Comparison of ENCODE assay signal across 16 cellular contexts in the genomic region with DNA sequence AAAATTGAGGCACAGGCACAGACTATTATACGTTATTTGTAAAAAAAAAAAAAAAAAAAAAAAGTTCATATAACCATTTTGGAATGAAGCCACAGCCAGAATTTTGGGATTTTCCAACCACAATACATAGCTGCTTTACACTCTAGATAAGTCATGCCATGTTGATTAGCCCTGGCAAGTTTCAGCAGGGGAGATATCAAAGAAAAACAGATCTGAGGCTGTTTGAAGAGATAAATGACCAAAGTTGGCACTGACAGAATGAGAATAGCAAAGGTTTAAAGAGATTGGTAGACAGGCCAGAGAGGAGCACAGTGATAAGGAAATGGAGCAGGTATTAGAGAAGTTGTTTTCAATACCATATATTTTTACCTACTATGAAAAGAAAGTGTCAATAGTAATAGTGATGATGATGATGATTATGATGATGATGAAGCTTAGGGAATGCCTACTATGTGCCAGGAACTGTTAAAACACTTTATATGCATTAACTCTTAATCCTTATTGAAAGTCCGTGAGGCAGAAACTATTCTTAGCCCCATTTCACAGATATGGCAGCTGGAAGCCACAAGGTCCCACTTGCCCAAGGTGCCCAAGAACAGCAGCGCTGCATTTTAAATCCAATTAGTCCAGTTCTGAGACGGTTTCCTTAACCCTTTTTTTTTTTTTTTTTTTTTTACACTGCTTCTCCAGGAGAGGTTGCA.
A peak's percentile ranks its signal among the peaks of the same experiment; 100 is the strongest.
DNase-seq lines count a peak whose midpoint lies in the region; ATAC-seq and TF ChIP-seq lines count a peak whose summit lies in the region.
"Had no signal": no experiment of that assay in that cellular context is flagged by ENCODE, and none has a peak within 500 bp of the region (broad histone marks: within the 10 kb centered on the region; RNA-seq: fewer than 3 reads in every experiment).

No MANE protein-coding gene starts in this region.

- H3K79me2 ChIP-seq in GM23338 (replicated peaks; ENCODE audit: insufficient read depth) = no peaks in the 10 kb centered on the region

- no peaks in the 10 kb centered on the region for H3K9me3 Mint-ChIP-seq in GM23338
- no peaks in the 10 kb centered on the region for H3K9me3 Mint-ChIP-seq in activated CD8-positive, alpha-beta memory T cell treated with anti-CD3 and anti-CD28 coated beads, Interleukin-2, amount 10 ng/mL, durations not matched to agents 7 days and 5 days (ENCODE audit: low read depth)

- H3K27me3 Mint-ChIP-seq in GM23338 (ENCODE audit: insufficient read depth, low read depth, poor library complexity) = no peaks in the 10 kb centered on the region
- no peaks in the 10 kb centered on the region for H3K27me3 Mint-ChIP-seq in activated CD8-positive, alpha-beta memory T cell treated with anti-CD3 and anti-CD28 coated beads, Interleukin-2, amount 10 ng/mL, durations not matched to agents 7 days and 5 days
- H3K27me3 Mint-ChIP-seq: T-helper 17 cell had no signal

- no peaks in the 10 kb centered on the region for H4K20me1 ChIP-seq in GM23338 (replicated peaks; ENCODE audit: insufficient read depth)

- H3K27me3 ChIP-seq in GM23338 (ENCODE audit: insufficient read depth) (no peaks in the 10 kb centered on the region), psoas muscle (ENCODE audit: insufficient read depth in 3 of 3, low read length in 2 of 3) (no peaks in the 10 kb centered on the region)
- H3K27me3 ChIP-seq: BLaER1 treated with 17β-estradiol and CSF1 and Interleukin-3, amounts not matched to agents 10 nM and 100 nM; colonic mucosa had no signal

- H3K36me3 ChIP-seq in GM23338 (ENCODE audit: insufficient read depth) (no peaks in the 10 kb centered on the region), psoas muscle (ENCODE audit: insufficient read depth in 1 of 2, low read depth in 1 of 2) (no peaks in the 10 kb centered on the region)
- H3K36me3 ChIP-seq: colonic mucosa had no signal

- intact Hi-C loops in psoas muscle (cut with DNase I) = no loop called here

- no peak overlapping the region for H2AFZ ChIP-seq in GM23338

- H3K4me1 ChIP-seq in GM23338 (ENCODE audit: insufficient read depth) (peaks cover 14% of the 10 kb centered on the region), psoas muscle (peaks cover 58% of the 10 kb centered on the region)
- H3K4me1 ChIP-seq: colonic mucosa had no signal

- no peaks in the 10 kb centered on the region for H3K9me3 ChIP-seq in psoas muscle
- H3K9me3 ChIP-seq: BLaER1 treated with 17β-estradiol and CSF1 and Interleukin-3, amounts not matched to agents 10 nM and 100 nM; colonic mucosa had no signal

- WGBS in psoas muscle, 3 donors = 35 to 63% (median 46%) methylated on average over 4 of the region's 4 CpGs

- no peak for DNase-seq in GM23338 (ENCODE audit: low spot score)
- DNase-seq in fibroblast of the aortic adventitia (ENCODE audit: low read depth) = peak; percentile 86
- DNase-seq in psoas muscle = no peak
- DNase-seq in activated CD8-positive, alpha-beta memory T cell treated with anti-CD3 and anti-CD28 coated beads, Interleukin-2, amount 10 ng/mL, durations not matched to agents 7 days and 5 days = no peak
- DNase-seq in NCI-H1048 (lab: John Stamatoyannopoulos, UW) = no peak
- no peak for DNase-seq in activated T-cell treated with anti-CD3 and anti-CD28 coated beads, Interleukin-2, amount 50 U/mL, for 48 hours
- DNase-seq in LoVo (ENCODE audit: low spot score) = no peak
- DNase-seq: activated CD4-positive, alpha-beta T cell treated with anti-CD3 and anti-CD28 coated beads, Interleukin-2, amount 50 U/mL, for 48 hours; activated naive CD4-positive, alpha-beta T cell treated with anti-CD3 and anti-CD28 coated beads, Interleukin-2, amount 50 U/mL, for 16 hours; colonic mucosa; NCI-H2171; stimulated activated CD4-positive, alpha-beta T cell treated with anti-CD3 and anti-CD28 coated beads, Interleukin-2, amount 100 ng/mL, for 48 hours; stimulated activated naive CD4-positive, alpha-beta T cell treated with Interleukin-2 at 50 U/mL for 16 hours; T-helper 17 cell had no signal

- TF ChIP-seq CTCF in GM23338 (conservative IDR thresholded peaks at IDR 0.05; ENCODE audit: low read depth in 2 of 2) (no peak), fibroblast of the aortic adventitia (IDR thresholded peaks at IDR 0.05; ENCODE audit: insufficient read depth, low read length) (no peak), psoas muscle (IDR thresholded peaks at IDR 0.05) (no peak)

- H3K27ac Mint-ChIP-seq in GM23338 = peak overlapping the region; percentile 95
- H3K27ac Mint-ChIP-seq in activated CD8-positive, alpha-beta memory T cell treated with anti-CD3 and anti-CD28 coated beads, Interleukin-2, amount 10 ng/mL, durations not matched to agents 7 days and 5 days = no peak overlapping the region
- H3K27ac Mint-ChIP-seq: T-helper 17 cell had no signal

- CTCF ChIA-PET in activated CD8-positive, alpha-beta memory T cell treated with anti-CD3 and anti-CD28 coated beads, Interleukin-2, amount 10 ng/mL, durations not matched to agents 7 days and 5 days (lab: Charles Lee) = no interaction called here

- peak overlapping the region; percentile 35 for H3K4me2 ChIP-seq in GM23338
- H3K4me2 ChIP-seq: BLaER1 treated with 17β-estradiol and CSF1 and Interleukin-3, amounts not matched to agents 10 nM and 100 nM had no signal

- peak overlapping the region; percentile 79 for H3K27ac ChIP-seq in GM23338 (ENCODE audit: low read depth)
- peak overlapping the region; percentile 56 for H3K27ac ChIP-seq in psoas muscle
- H3K27ac ChIP-seq: BLaER1 treated with 17β-estradiol and CSF1 and Interleukin-3, amounts not matched to agents 10 nM and 100 nM; colonic mucosa had no signal

- no peaks in the 10 kb centered on the region for H3K36me3 Mint-ChIP-seq in GM23338 (ENCODE audit: low read depth)
- peaks cover 3% of the 10 kb centered on the region for H3K36me3 Mint-ChIP-seq in activated CD8-positive, alpha-beta memory T cell treated with anti-CD3 and anti-CD28 coated beads, Interleukin-2, amount 10 ng/mL, durations not matched to agents 7 days and 5 days

- no peaks in the 10 kb centered on the region for H3F3A ChIP-seq in GM23338 (replicated peaks; ENCODE audit: low read depth)

- no peak overlapping the region for H3K4me3 Mint-ChIP-seq in GM23338
- no peak overlapping the region for H3K4me3 Mint-ChIP-seq in activated CD8-positive, alpha-beta memory T cell treated with anti-CD3 and anti-CD28 coated beads, Interleukin-2, amount 10 ng/mL, durations not matched to agents 7 days and 5 days
- H3K4me3 Mint-ChIP-seq: T-helper 17 cell had no signal

- H3K4me3 ChIP-seq in GM23338 (no peak overlapping the region), fibroblast of the aortic adventitia (ENCODE audit: low read depth, low read length) (no peak overlapping the region), psoas muscle (no peak overlapping the region)
- H3K4me3 ChIP-seq: BLaER1 treated with 17β-estradiol and CSF1 and Interleukin-3, amounts not matched to agents 10 nM and 100 nM; colonic mucosa had no signal

- ATAC-seq in GM23338 (no peak), SK-N-SH treated with all-trans-retinoic acid at 6 μM for 48 hours (peak; percentile 61), psoas muscle (peak; percentile 26 to 61 (median 54))
- ATAC-seq in activated CD8-positive, alpha-beta memory T cell treated with anti-CD3 and anti-CD28 coated beads, Interleukin-2, amount 10 ng/mL, durations not matched to agents 7 days and 5 days = no peak
- ATAC-seq: T-helper 17 cell had no signal

- H3K4me1 Mint-ChIP-seq in GM23338 = peaks cover 29% of the 10 kb centered on the region
- no peaks in the 10 kb centered on the region for H3K4me1 Mint-ChIP-seq in activated CD8-positive, alpha-beta memory T cell treated with anti-CD3 and anti-CD28 coated beads, Interleukin-2, amount 10 ng/mL, durations not matched to agents 7 days and 5 days

- no peaks in the 10 kb centered on the region for H3K9me2 ChIP-seq in GM23338 (ENCODE audit: insufficient read depth)

TF ChIP-seq in GM23338, 12 proteins besides CTCF, POLR2A, EP300 and RAD21 (continues in another document):
- TF ChIP-seq ZNF331 (CRISPR knock-in tag; IDR thresholded peaks at IDR 0.05; ENCODE audit: low read depth) (no peak), NANOG (IDR thresholded peaks at IDR 0.05; ENCODE audit: borderline replicate concordance) (no peak)

TF ChIP-seq in SK-N-SH treated with all-trans-retinoic acid at 6 μM for 48 hours, 23 proteins besides CTCF, POLR2A, EP300 and RAD21:
- TF ChIP-seq ZNF565 (CRISPR knock-in tag; conservative IDR thresholded peaks at IDR 0.05; ENCODE audit: low read depth) (no peak), ISL1 (CRISPR knock-in tag; IDR thresholded peaks at IDR 0.05) (peak; percentile 77)

Comparison
In these comparisons a context has a peak if more than half of its experiments do, and no peak if none do; other contexts are left out.
1. ATAC-seq: peak in SK-N-SH treated with all-trans-retinoic acid at 6 μM for 48 hours (single experiment) and psoas muscle (4 of 4); none in GM23338 (single experiment) and activated CD8-positive, alpha-beta memory T cell treated with anti-CD3 and anti-CD28 coated beads, Interleukin-2, amount 10 ng/mL, durations not matched to agents 7 days and 5 days (single experiment).